ENCODE assay signal across 9 cellular contexts in the genomic region with DNA sequence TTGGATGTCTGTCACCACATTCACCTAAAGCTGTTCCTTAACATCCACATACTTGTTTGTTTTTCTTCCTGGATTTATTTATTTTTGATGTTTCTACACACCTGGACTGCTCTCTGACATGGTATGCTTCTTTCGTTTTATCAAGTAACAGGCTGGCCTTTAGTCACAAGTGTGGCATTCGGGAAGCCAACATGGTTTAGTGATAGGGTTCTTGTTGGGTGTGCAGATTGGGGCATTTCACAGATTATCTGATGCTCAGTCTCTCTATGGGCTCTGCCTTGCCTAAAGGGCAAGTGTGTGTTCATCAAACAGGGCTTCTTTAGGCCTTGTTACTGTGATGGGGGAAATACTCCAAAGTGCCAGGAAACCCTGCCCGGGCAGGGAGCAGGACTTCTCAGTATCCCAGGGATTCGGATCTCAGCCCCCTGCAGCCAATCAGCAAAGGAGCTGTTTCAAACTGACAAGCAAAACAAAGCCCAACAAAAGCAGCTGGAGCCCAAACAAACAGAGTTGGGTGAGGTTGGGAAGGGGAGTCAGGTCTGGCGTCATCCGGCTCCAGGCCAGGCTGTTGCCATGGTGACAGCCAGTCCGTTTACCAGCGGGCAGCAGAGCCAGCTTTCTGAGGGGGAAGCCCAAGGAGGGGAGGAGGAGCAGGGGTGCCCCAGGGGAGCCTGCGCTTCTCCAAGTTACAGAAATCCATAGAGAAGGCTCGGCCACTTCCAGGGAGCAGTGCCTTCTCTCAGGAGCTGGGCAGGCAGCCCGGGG. TPM values are rescaled to one million over a fixed set of nuclear protein-coding genes. Genes with fewer than 3 reads are reported as not detected.
DNase-seq lines count a peak whose midpoint lies in the region; ATAC-seq, FAIRE-seq and TF ChIP-seq lines count a peak whose summit lies in the region.
"Had no signal": no experiment of that assay in that cellular context is flagged by ENCODE, and none has a peak within 500 bp of the region (broad histone marks: within the 10 kb centered on the region; RNA-seq: fewer than 3 reads in every experiment).

No MANE protein-coding gene starts in this region.

- H3K27ac ChIP-seq in ascending aorta (peak overlapping the region; percentile 49 to 65), right cardiac atrium (ENCODE audit: low read length) (peak overlapping the region; percentile 55)

- 13% methylated on average over 11 of the region's 11 CpGs for WGBS in right cardiac atrium

- H3K27me3 ChIP-seq in ascending aorta: no peaks in the 10 kb centered on the region
- no peaks in the 10 kb centered on the region for H3K27me3 ChIP-seq in right cardiac atrium (ENCODE audit: control insufficient read depth, insufficient read depth)

- ATAC-seq in right cardiac atrium (peak; percentile 91 to 94), GM21717 (IDR thresholded peaks at IDR 0.05; ENCODE audit: unreplicated experiment) (no peak), GM19328 (IDR thresholded peaks at IDR 0.05; ENCODE audit: unreplicated experiment) (no peak)

- no peak for TF ChIP-seq CTCF in ascending aorta (IDR thresholded peaks at IDR 0.05)

- no peaks in the 10 kb centered on the region for H3K36me3 ChIP-seq in ascending aorta

- peak; percentile 86 for DNase-seq in M059J (ENCODE audit: low read depth)
- DNase-seq in ascending aorta (ENCODE audit: low spot score in 2 of 2): peak; percentile 57 to 94
- DNase-seq in right cardiac atrium: peak; percentile 96 to 97 (median 96)
- peak; percentile 90 for DNase-seq in putamen (ENCODE audit: low spot score)
- DNase-seq in GM19239 (ENCODE audit: insufficient read length, low spot score): no peak
- DNase-seq in activated gamma-delta T cell treated with Interleukin-2 at 50 U/mL for 16 hours: no peak
- DNase-seq: naive B cell had no signal

- intact Hi-C loops in ascending aorta (cut with DNase I) (loop anchor here (2.0 to 10.0 kb wide), 3 partner anchors 52 to 344 kb away; partner anchors contain the start of gene JDP2), right cardiac atrium (cut with DNase I) (loop anchor here in 3 of 4 donors (2.0 to 10.0 kb wide), 3 partner anchors 114 to 178 kb away; partner anchors contain the start of gene JDP2 (in 3 of the 3))

- no peak for FAIRE-seq in GM19239 (lab: Jason Lieb, UNC)

- no peaks in the 10 kb centered on the region for H3K9me3 ChIP-seq in ascending aorta
- H3K9me3 ChIP-seq in right cardiac atrium (ENCODE audit: control insufficient read depth, low read length): no peaks in the 10 kb centered on the region

- peaks cover 0 to 13% of the 10 kb centered on the region in 2 donors for H3K4me1 ChIP-seq in ascending aorta
- peaks cover 5% of the 10 kb centered on the region for H3K4me1 ChIP-seq in right cardiac atrium (ENCODE audit: control insufficient read depth, insufficient read depth, low read length)

- H3K4me3 ChIP-seq in ascending aorta: peak overlapping the region in 1 of 2 donors; percentile 32
- no peak overlapping the region for H3K4me3 ChIP-seq in right cardiac atrium (ENCODE audit: low read length)

RNA-seq across cellular contexts. Expression of gene FOS, which starts 31.8 kb away (rescaled TPM):
- total RNA-seq in M059J (2014; rRNA removed; shearing (Covaris generic)): 24.0 and 31.6 TPM in 2 replicates
- total RNA-seq in ascending aorta: 4,268 TPM
- 100 to 1,000 TPM in 1 of 4 donors, 10 to 100 TPM in 3; 15.7 to 244 (median 46.3) TPM for total RNA-seq in right cardiac atrium
- 144 TPM for polyA plus RNA-seq in right cardiac atrium

Comparison
In these comparisons a context has a peak if more than half of its experiments do, and no peak if none do; other contexts are left out.
1. DNase-seq: peak in M059J (single experiment), ascending aorta (2 of 2), right cardiac atrium (3 of 3) and putamen (single experiment); none in GM19239 (single experiment) and activated gamma-delta T cell treated with Interleukin-2 at 50 U/mL for 16 hours (single experiment).
2. ATAC-seq: peak in right cardiac atrium (2 of 2); none in GM21717 (single experiment) and GM19328 (single experiment).
3. RNA of gene FOS, which starts 31.8 kb away (total RNA-seq): 4,268 TPM in ascending aorta (single experiment); 15.7 to 244 TPM in right cardiac atrium and 24.0 to 31.6 TPM in M059J; every median in the first group is over 10 times any median in the second.